In genomic region chr19:30326076-30326710, GRCh38 we compare ENCODE assay signal across 14 cellular contexts. TPM values are rescaled to one million over a fixed set of nuclear protein-coding genes. Genes with fewer than 3 reads are reported as not detected.
"Had no signal": no experiment of that assay in that cellular context is flagged by ENCODE, and none has a peak within 500 bp of the region (broad histone marks: within the 10 kb centered on the region; RNA-seq: fewer than 3 reads in every experiment).

No MANE protein-coding gene starts in this region.

- DNase-seq: activated CD4-positive, alpha-beta T cell treated with anti-CD3 and anti-CD28 coated beads, Interleukin-2, amount 10 ng/mL, durations not matched to agents 24 days and 14 days; activated T-cell treated with anti-CD3 and anti-CD28 coated beads for 4 hours; brain microvascular endothelial cell; cerebellar nuclear complex; foreskin fibroblast; spleen; stimulated activated CD4-positive, alpha-beta T cell treated with anti-CD3 and anti-CD28 coated beads, Interleukin-1b, Interleukin-23, amount 100 ng/mL, for 48 hours; trophoblast cell had no signal

- H3K27me3 Mint-ChIP-seq: activated CD4-positive, alpha-beta T cell treated with anti-CD3 and anti-CD28 coated beads, Interleukin-2, amount 10 ng/mL, durations not matched to agents 24 days and 14 days; activated naive CD4-positive, alpha-beta T cell treated with anti-CD3 and anti-CD28 coated beads, Interleukin-2, amount 50 U/mL, for 24 hours; stimulated activated memory B cell treated with anti-CD40 and anti-IgM and Interleukin-4, amounts not matched to agents 10 μg/mL and 1 μg/mL and 100 μg/mL, for 72 hours had no signal

- H3K27me3 ChIP-seq: brain microvascular endothelial cell, spleen had no signal

- H3K9me3 Mint-ChIP-seq: activated CD4-positive, alpha-beta T cell treated with anti-CD3 and anti-CD28 coated beads, Interleukin-2, amount 10 ng/mL, durations not matched to agents 24 days and 14 days; activated naive CD4-positive, alpha-beta T cell treated with anti-CD3 and anti-CD28 coated beads, Interleukin-2, amount 50 U/mL, for 24 hours had no signal

- H3K36me3 Mint-ChIP-seq: activated naive CD4-positive, alpha-beta T cell treated with anti-CD3 and anti-CD28 coated beads, Interleukin-2, amount 50 U/mL, for 24 hours; stimulated activated memory B cell treated with anti-CD40 and anti-IgM and Interleukin-4, amounts not matched to agents 10 μg/mL and 1 μg/mL and 100 μg/mL, for 72 hours; WTC11 had no signal

- H3K36me3 ChIP-seq: brain microvascular endothelial cell, spleen had no signal

- H3K27ac ChIP-seq: brain microvascular endothelial cell, spleen had no signal

- ATAC-seq: esophagus mucosa; stimulated activated memory B cell treated with anti-CD40 and anti-IgM and Interleukin-4, amounts not matched to agents 10 μg/mL and 1 μg/mL and 100 μg/mL, for 72 hours; WTC11 had no signal

- H3K4me3 ChIP-seq: spleen had no signal

- H3K4me1 Mint-ChIP-seq: activated CD4-positive, alpha-beta T cell treated with anti-CD3 and anti-CD28 coated beads, Interleukin-2, amount 10 ng/mL, durations not matched to agents 24 days and 14 days; activated naive CD4-positive, alpha-beta T cell treated with anti-CD3 and anti-CD28 coated beads, Interleukin-2, amount 50 U/mL, for 24 hours; stimulated activated memory B cell treated with anti-CD40 and anti-IgM and Interleukin-4, amounts not matched to agents 10 μg/mL and 1 μg/mL and 100 μg/mL, for 72 hours; WTC11 had no signal

- H3K4me3 Mint-ChIP-seq: activated CD4-positive, alpha-beta T cell treated with anti-CD3 and anti-CD28 coated beads, Interleukin-2, amount 10 ng/mL, durations not matched to agents 24 days and 14 days; activated naive CD4-positive, alpha-beta T cell treated with anti-CD3 and anti-CD28 coated beads, Interleukin-2, amount 50 U/mL, for 24 hours; stimulated activated memory B cell treated with anti-CD40 and anti-IgM and Interleukin-4, amounts not matched to agents 10 μg/mL and 1 μg/mL and 100 μg/mL, for 72 hours; WTC11 had no signal

- H3K9me3 ChIP-seq: spleen had no signal

RNA-seq across cellular contexts. Expression of gene ZNF536, which starts 46.0 kb away (rescaled TPM):
- total RNA-seq: activated CD4-positive, alpha-beta T cell treated with anti-CD3 and anti-CD28 coated beads, Interleukin-2, amount 10 ng/mL, durations not matched to agents 24 days and 14 days; T-helper 1 cell treated with Interleukin-12 subunit alpha and Interleukin-12 subunit beta and Interleukin-4 antibody, amounts not matched to agents 30 ng/mL and 1 ng/mL, for 36 hours had no signal
- polyA plus RNA-seq: keratinocyte had no signal
